27 cellular contexts compared by ENCODE assay signal in genomic region chr4:76569225-76569624, GRCh38.
A peak's percentile ranks its signal among the peaks of the same experiment; 100 is the strongest.
DNase-seq lines count a peak whose midpoint lies in the region; ATAC-seq and TF ChIP-seq lines count a peak whose summit lies in the region.
"Had no signal": no experiment of that assay in that cellular context is flagged by ENCODE, and none has a peak within 500 bp of the region (broad histone marks: within the 10 kb centered on the region; RNA-seq: fewer than 3 reads in every experiment).

No MANE protein-coding gene starts in this region.

- ATAC-seq in GM21526 (IDR thresholded peaks at IDR 0.05; ENCODE audit: low FRiP score, unreplicated experiment): no peak
- ATAC-seq: naive thymus-derived CD4-positive, alpha-beta T cell; SK-N-SH treated with all-trans-retinoic acid at 6 μM for 48 hours had no signal

- H3K36me3 ChIP-seq in BLaER1 treated with 17β-estradiol and CSF1 and Interleukin-3, amounts not matched to agents 10 nM and 100 nM: no peaks in the 10 kb centered on the region
- no peaks in the 10 kb centered on the region for H3K36me3 ChIP-seq in Loucy (ENCODE audit: insufficient read depth, low read length)
- H3K36me3 ChIP-seq in osteoblast (ENCODE audit: insufficient read depth, low read length): no peaks in the 10 kb centered on the region
- H3K36me3 ChIP-seq: sigmoid colon had no signal

- H3K79me2 ChIP-seq in Loucy (ENCODE audit: insufficient read depth, low read length) (no peaks in the 10 kb centered on the region), osteoblast (ENCODE audit: insufficient read depth, low read length) (no peaks in the 10 kb centered on the region)

- no peaks in the 10 kb centered on the region for H3K9me3 Mint-ChIP-seq in chondrocyte (ENCODE audit: low read depth)
- H3K9me3 Mint-ChIP-seq in activated CD4-positive, alpha-beta T cell treated with anti-CD3 and anti-CD28 coated beads, Interleukin-2, amount 10 ng/mL, durations not matched to agents 24 days and 14 days: no peaks in the 10 kb centered on the region
- H3K9me3 Mint-ChIP-seq: activated CD4-positive, alpha-beta memory T cell treated with anti-CD3 and anti-CD28 coated beads for 36 hours; activated naive CD8-positive, alpha-beta T cell treated with anti-CD3 and anti-CD28 coated beads, Interleukin-2, amount 10 ng/mL, durations not matched to agents 7 days and 5 days; CD4-positive, CD25-positive, alpha-beta regulatory T cell; memory B cell; naive thymus-derived CD4-positive, alpha-beta T cell had no signal

- peak overlapping the region; percentile 53 for H3K27ac Mint-ChIP-seq in chondrocyte (ENCODE audit: unreplicated experiment)
- H3K27ac Mint-ChIP-seq in activated CD4-positive, alpha-beta T cell treated with anti-CD3 and anti-CD28 coated beads, Interleukin-2, amount 10 ng/mL, durations not matched to agents 24 days and 14 days: no peak overlapping the region
- H3K27ac Mint-ChIP-seq: activated CD4-positive, alpha-beta memory T cell treated with anti-CD3 and anti-CD28 coated beads for 36 hours; activated naive CD8-positive, alpha-beta T cell treated with anti-CD3 and anti-CD28 coated beads, Interleukin-2, amount 10 ng/mL, durations not matched to agents 7 days and 5 days; CD4-positive, CD25-positive, alpha-beta regulatory T cell; memory B cell; naive thymus-derived CD4-positive, alpha-beta T cell had no signal

- H3K4me3 ChIP-seq in BLaER1 treated with 17β-estradiol and CSF1 and Interleukin-3, amounts not matched to agents 10 nM and 100 nM: no peak overlapping the region
- no peak overlapping the region for H3K4me3 ChIP-seq in Loucy (ENCODE audit: low read length, poor library complexity, severe bottlenecking)
- H3K4me3 ChIP-seq in osteoblast (ENCODE audit: insufficient read depth, low read length): no peak overlapping the region
- H3K4me3 ChIP-seq: sigmoid colon had no signal

- H3K27me3 ChIP-seq in BLaER1 treated with 17β-estradiol and CSF1 and Interleukin-3, amounts not matched to agents 10 nM and 100 nM: no peaks in the 10 kb centered on the region
- H3K27me3 ChIP-seq in Loucy (ENCODE audit: insufficient read depth, low read length, poor library complexity, severe bottlenecking) (no peaks in the 10 kb centered on the region), osteoblast (ENCODE audit: insufficient read depth, low read length) (no peaks in the 10 kb centered on the region)
- H3K27me3 ChIP-seq: sigmoid colon had no signal

- H3K4me3 Mint-ChIP-seq in chondrocyte (ENCODE audit: unreplicated experiment): no peak overlapping the region
- H3K4me3 Mint-ChIP-seq in activated CD4-positive, alpha-beta T cell treated with anti-CD3 and anti-CD28 coated beads, Interleukin-2, amount 10 ng/mL, durations not matched to agents 24 days and 14 days: no peak overlapping the region
- H3K4me3 Mint-ChIP-seq: activated CD4-positive, alpha-beta memory T cell treated with anti-CD3 and anti-CD28 coated beads for 36 hours; activated naive CD8-positive, alpha-beta T cell treated with anti-CD3 and anti-CD28 coated beads, Interleukin-2, amount 10 ng/mL, durations not matched to agents 7 days and 5 days; CD4-positive, CD25-positive, alpha-beta regulatory T cell; memory B cell; naive thymus-derived CD4-positive, alpha-beta T cell had no signal

- intact Hi-C loops in activated CD4-positive, alpha-beta T cell treated with anti-CD3 and anti-CD28 coated beads, Interleukin-2, amount 10 ng/mL, durations not matched to agents 24 days and 14 days (cut with micrococcal nuclease): no loop called here

- H3K9me3 ChIP-seq in BLaER1 treated with 17β-estradiol and CSF1 and Interleukin-3, amounts not matched to agents 10 nM and 100 nM (replicated peaks in 1 of 11): peaks cover 0 to 7% (median 0%) of the 10 kb centered on the region in 11 experiments; a peak in 1 of 22 replicates
- H3K9me3 ChIP-seq in Loucy (ENCODE audit: insufficient read depth, low read depth, low read length): no peaks in the 10 kb centered on the region
- no peaks in the 10 kb centered on the region for H3K9me3 ChIP-seq in osteoblast (ENCODE audit: low read depth, low read length)
- H3K9me3 ChIP-seq: sigmoid colon had no signal

- TF ChIP-seq CTCF in Loucy (conservative IDR thresholded peaks at IDR 0.05; ENCODE audit: low read length) (no peak), chondrocyte (IDR thresholded peaks at IDR 0.05) (no peak), osteoblast (IDR thresholded peaks at IDR 0.05; ENCODE audit: extremely low read depth, low read depth, low read length) (no peak)

- H3K9ac ChIP-seq in BLaER1 treated with 17β-estradiol and CSF1 and Interleukin-3, amounts not matched to agents 10 nM and 100 nM: no peak overlapping the region
- peak overlapping the region; percentile 31 for H3K9ac ChIP-seq in Loucy (ENCODE audit: low read depth, low read length, poor library complexity, severe bottlenecking)

- peak overlapping the region; percentile 71 for H2AFZ ChIP-seq in Loucy (ENCODE audit: low read length)
- H2AFZ ChIP-seq in osteoblast (ENCODE audit: low read length): no peak overlapping the region

- H3K36me3 Mint-ChIP-seq in chondrocyte (ENCODE audit: low read depth): no peaks in the 10 kb centered on the region
- H3K36me3 Mint-ChIP-seq in activated CD4-positive, alpha-beta T cell treated with anti-CD3 and anti-CD28 coated beads, Interleukin-2, amount 10 ng/mL, durations not matched to agents 24 days and 14 days (ENCODE audit: low read depth): no peaks in the 10 kb centered on the region
- H3K36me3 Mint-ChIP-seq: activated CD4-positive, alpha-beta memory T cell treated with anti-CD3 and anti-CD28 coated beads for 36 hours; activated naive CD8-positive, alpha-beta T cell treated with anti-CD3 and anti-CD28 coated beads, Interleukin-2, amount 10 ng/mL, durations not matched to agents 7 days and 5 days; CD4-positive, CD25-positive, alpha-beta regulatory T cell; memory B cell; naive thymus-derived CD4-positive, alpha-beta T cell had no signal

- no peaks in the 10 kb centered on the region for H3K27me3 Mint-ChIP-seq in chondrocyte (ENCODE audit: low read depth)
- H3K27me3 Mint-ChIP-seq in activated CD4-positive, alpha-beta T cell treated with anti-CD3 and anti-CD28 coated beads, Interleukin-2, amount 10 ng/mL, durations not matched to agents 24 days and 14 days: peaks cover 25% of the 10 kb centered on the region

- peaks cover 0 to 29% (median 20%) of the 10 kb centered on the region in 10 experiments; a peak in 15 of 20 replicates for H3K4me1 ChIP-seq in BLaER1 treated with 17β-estradiol and CSF1 and Interleukin-3, amounts not matched to agents 10 nM and 100 nM
- H3K4me1 ChIP-seq in Loucy (ENCODE audit: insufficient read depth, low read length, poor library complexity, severe bottlenecking) (peaks cover 20% of the 10 kb centered on the region), osteoblast (ENCODE audit: insufficient read depth, low read length) (peaks cover 42% of the 10 kb centered on the region)

- H3K4me1 Mint-ChIP-seq in chondrocyte (ENCODE audit: low read depth): peaks cover 57% of the 10 kb centered on the region
- H3K4me1 Mint-ChIP-seq in activated CD4-positive, alpha-beta T cell treated with anti-CD3 and anti-CD28 coated beads, Interleukin-2, amount 10 ng/mL, durations not matched to agents 24 days and 14 days: no peaks in the 10 kb centered on the region
- H3K4me1 Mint-ChIP-seq: activated naive CD8-positive, alpha-beta T cell treated with anti-CD3 and anti-CD28 coated beads, Interleukin-2, amount 10 ng/mL, durations not matched to agents 7 days and 5 days; CD4-positive, CD25-positive, alpha-beta regulatory T cell; memory B cell; naive thymus-derived CD4-positive, alpha-beta T cell had no signal

- DNase-seq in chondrocyte (ENCODE audit: low spot score): no peak
- no peak for DNase-seq in osteoblast (ENCODE audit: insufficient read length, low spot score, missing footprints)
- DNase-seq in NAMALWA (ENCODE audit: low spot score): no peak
- no peak for DNase-seq in GM19240 (ENCODE audit: insufficient read length, low spot score)
- DNase-seq in activated CD4-positive, alpha-beta T cell treated with anti-CD3 and anti-CD28 coated beads, Interleukin-2, amount 10 ng/mL, durations not matched to agents 24 days and 14 days: no peak
- DNase-seq: activated CD4-positive, alpha-beta memory T cell treated with anti-CD3 and anti-CD28 coated beads for 36 hours; activated CD4-positive, CD25-positive, alpha-beta regulatory T cell; activated naive CD8-positive, alpha-beta T cell treated with anti-CD3 and anti-CD28 coated beads, Interleukin-2, amount 10 ng/mL, durations not matched to agents 7 days and 5 days; CD4-positive, CD25-positive, alpha-beta regulatory T cell; cerebellar nuclear complex; effector CD8-positive, alpha-beta T cell; erythroblast; foreskin melanocyte; islet precursor cell; naive thymus-derived CD4-positive, alpha-beta T cell; NCI-H1436 treated with DMSO at 0.1 percent for 48 hours; NCI-H2171; NCI-H524 treated with DMSO at 0.1 percent for 48 hours; sigmoid colon; stimulated activated CD8-positive, alpha-beta memory T cell treated with anti-CD3 and anti-CD28 coated beads, Interleukin-4, amount 100 ng/mL, for 48 hours; substantia nigra; T1000 had no signal

- no peaks in the 10 kb centered on the region for H4K20me1 ChIP-seq in BLaER1 treated with 17β-estradiol and CSF1 and Interleukin-3, amounts not matched to agents 10 nM and 100 nM
- H4K20me1 ChIP-seq in Loucy (ENCODE audit: insufficient read depth, low read length, poor library complexity, severe bottlenecking): no peaks in the 10 kb centered on the region
- no peaks in the 10 kb centered on the region for H4K20me1 ChIP-seq in osteoblast (ENCODE audit: insufficient read depth, low read length)

- no peaks in the 10 kb centered on the region for H3F3A ChIP-seq in Loucy (ENCODE audit: low read depth)

- H3K9me2 ChIP-seq in Loucy (replicated peaks; ENCODE audit: low read depth, low read length): no peaks in the 10 kb centered on the region

- peak overlapping the region in 8 of 11 experiments; percentile 0 to 51 (median 36); a peak in 13 of 22 replicates for H3K4me2 ChIP-seq in BLaER1 treated with 17β-estradiol and CSF1 and Interleukin-3, amounts not matched to agents 10 nM and 100 nM
- H3K4me2 ChIP-seq in Loucy (ENCODE audit: low read depth, low read length, poor library complexity, severe bottlenecking): peak overlapping the region; percentile 21
- no peak overlapping the region for H3K4me2 ChIP-seq in osteoblast (ENCODE audit: insufficient read depth, low read length)

- no peak overlapping the region for H3K27ac ChIP-seq in BLaER1 treated with 17β-estradiol and CSF1 and Interleukin-3, amounts not matched to agents 10 nM and 100 nM
- peak overlapping the region; percentile 69 for H3K27ac ChIP-seq in osteoblast (ENCODE audit: low read depth, low read length)
